Comparison of ENCODE assay signal across 1 cellular context in genomic region chr1:204521941-204522521, GRCh38.
TF ChIP-seq lines count a peak whose summit lies in the region.

No MANE protein-coding gene starts in this region.

TF ChIP-seq in HepG2, 621 proteins besides CTCF, POLR2A, EP300 and RAD21:
- TF ChIP-seq ZNF121 (CRISPR knock-in tag; IDR thresholded peaks at IDR 0.05), result peak; percentile 80
